Comparison of ENCODE assay signal across 1 cellular context in genomic region chr16:67305216-67306071, GRCh38.
TF ChIP-seq lines count a peak whose summit lies in the region.

No MANE protein-coding gene starts in this region.

TF ChIP-seq in K562, 482 proteins besides CTCF, POLR2A, EP300 and RAD21 (continues in another document):
- TF ChIP-seq MCM7 (IDR thresholded peaks at IDR 0.05): no peak
- TF ChIP-seq CEBPB (tag; IDR thresholded peaks at IDR 0.05): no peak
- no peak for TF ChIP-seq ZBTB34 (CRISPR knock-in tag; IDR thresholded peaks at IDR 0.05)
- TF ChIP-seq ZNF347 (CRISPR knock-in tag; IDR thresholded peaks at IDR 0.05; ENCODE audit: low read depth): no peak
- TF ChIP-seq ZNF740 (CRISPR knock-in tag; IDR thresholded peaks at IDR 0.05): no peak
- no peak for TF ChIP-seq ZNF740 (tag; IDR thresholded peaks at IDR 0.05)
- peak; percentile 84 for TF ChIP-seq CTCFL (IDR thresholded peaks at IDR 0.05; ENCODE audit: borderline replicate concordance, insufficient read depth, low read depth, low read length, poor library complexity, severe bottlenecking)
- TF ChIP-seq ZNF318 (IDR thresholded peaks at IDR 0.05; ENCODE audit: borderline replicate concordance in 1 of 2, low read depth in 1 of 2): no peak
- no peak for TF ChIP-seq SREBF2 (CRISPR knock-in tag; IDR thresholded peaks at IDR 0.05)
- TF ChIP-seq ELF2 (CRISPR knock-in tag; IDR thresholded peaks at IDR 0.05): no peak
- TF ChIP-seq ZC3H11A (IDR thresholded peaks at IDR 0.05; ENCODE audit: low read depth, low read length): no peak
- TF ChIP-seq KDM2B (CRISPR knock-in tag; IDR thresholded peaks at IDR 0.05): no peak
- no peak for TF ChIP-seq GATAD2A (IDR thresholded peaks at IDR 0.05)
- no peak for TF ChIP-seq ZFX (CRISPR knock-in tag; IDR thresholded peaks at IDR 0.05)
- TF ChIP-seq GTF2E2 (tag; IDR thresholded peaks at IDR 0.05): no peak
- TF ChIP-seq PTTG1 (tag; IDR thresholded peaks at IDR 0.05; ENCODE audit: low read depth): no peak
- TF ChIP-seq NRF1 (conservative IDR thresholded peaks at IDR 0.05 in 1 of 2, IDR thresholded peaks at IDR 0.05 in 1 of 2): no peak
- peak; percentile 84; the same call in 1 of the 2 replicates for TF ChIP-seq SMARCC2 (IDR thresholded peaks at IDR 0.05; ENCODE audit: low read depth)
- TF ChIP-seq SRSF1 (IDR thresholded peaks at IDR 0.05; ENCODE audit: low read depth, low read length): no peak
- 0 out of 2 replicates have a peak, but pooled peaks have one; percentile 25 for TF ChIP-seq EHMT2 (IDR thresholded peaks at IDR 0.05)
- no peak for TF ChIP-seq ZNF780A (CRISPR knock-in tag; IDR thresholded peaks at IDR 0.05)
- TF ChIP-seq ATF1 (CRISPR knock-in tag; IDR thresholded peaks at IDR 0.05): no peak
- TF ChIP-seq ATF1 (tag; IDR thresholded peaks at IDR 0.05): peak; percentile 32; the same call in 1 of the 2 replicates
- TF ChIP-seq RBM34 (IDR thresholded peaks at IDR 0.05; ENCODE audit: borderline replicate concordance, insufficient read depth, low read length): no peak
- TF ChIP-seq ATF2 (CRISPR knock-in tag; IDR thresholded peaks at IDR 0.05): no peak
- no peak for TF ChIP-seq BCLAF1 (IDR thresholded peaks at IDR 0.05; ENCODE audit: borderline replicate concordance in 1 of 2, control insufficient read depth in 1 of 2, low read depth in 2 of 2, low read length in 1 of 2)
- TF ChIP-seq IRF2 (CRISPR knock-in tag; IDR thresholded peaks at IDR 0.05): no peak
- TF ChIP-seq HMGXB4 (CRISPR knock-in tag; IDR thresholded peaks at IDR 0.05): no peak
- TF ChIP-seq ZNF449 (CRISPR knock-in tag; IDR thresholded peaks at IDR 0.05): no peak
- TF ChIP-seq ZNF282 (CRISPR knock-in tag; IDR thresholded peaks at IDR 0.05): no peak
- TF ChIP-seq ZKSCAN1 (IDR thresholded peaks at IDR 0.05; ENCODE audit: low read depth, low read length): no peak
- TF ChIP-seq GABPB2 (CRISPR knock-in tag; conservative IDR thresholded peaks at IDR 0.05): no peak
- TF ChIP-seq JUN (IDR thresholded peaks at IDR 0.05; ENCODE audit: borderline replicate concordance, low read depth, low read length): no peak
- no peak for TF ChIP-seq JUN (CRISPR knock-in tag; IDR thresholded peaks at IDR 0.05; ENCODE audit: borderline replicate concordance)
- no peak for TF ChIP-seq ARID1B (IDR thresholded peaks at IDR 0.05)
- TF ChIP-seq ZNF589 (CRISPR knock-in tag; IDR thresholded peaks at IDR 0.05; ENCODE audit: low read depth): no peak
- no peak for TF ChIP-seq ZFPM2 (CRISPR knock-in tag; IDR thresholded peaks at IDR 0.05)
- TF ChIP-seq ETV5 (CRISPR knock-in tag; IDR thresholded peaks at IDR 0.05; ENCODE audit: low read depth): no peak
- no peak for TF ChIP-seq NR2C1 (IDR thresholded peaks at IDR 0.05)
- no peak for TF ChIP-seq NR2C1 (tag; IDR thresholded peaks at IDR 0.05)
- TF ChIP-seq PML (IDR thresholded peaks at IDR 0.05; ENCODE audit: low read length): no peak
- TF ChIP-seq HNRNPK (IDR thresholded peaks at IDR 0.05; ENCODE audit: low read depth, low read length, poor library complexity, severe bottlenecking): no peak
- TF ChIP-seq HMG20A (CRISPR knock-in tag; conservative IDR thresholded peaks at IDR 0.05): no peak
- no peak for TF ChIP-seq HINFP (tag; conservative IDR thresholded peaks at IDR 0.05; ENCODE audit: low read depth)
